ENCODE assay signal across 1 cellular context in the genomic region with DNA sequence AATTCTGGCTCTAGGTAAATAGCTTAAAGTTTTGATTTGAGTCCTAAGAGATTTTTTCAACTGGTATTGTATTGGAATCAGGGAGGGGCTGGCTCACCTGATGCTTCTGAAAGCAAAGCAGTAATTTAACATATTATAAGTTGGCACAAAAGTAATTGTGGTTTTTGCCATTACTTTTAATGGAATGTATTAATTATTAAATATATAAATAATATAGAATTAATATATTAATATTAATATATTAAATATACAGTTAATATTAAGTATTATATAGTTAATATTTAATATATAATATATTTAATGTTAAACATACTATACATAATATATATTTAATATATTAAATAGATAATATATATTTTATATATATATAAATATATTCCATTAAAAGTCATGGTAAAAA.
TF ChIP-seq lines count a peak whose summit lies in the region.

No MANE protein-coding gene starts in this region.

TF ChIP-seq in K562, 482 proteins besides CTCF, POLR2A, EP300 and RAD21 (continued from another document):
- TF ChIP-seq RFX1 (IDR thresholded peaks at IDR 0.05) = no peak
